Comparison of ENCODE assay signal across 1 cellular context in genomic region chr2:222941510-222942032, GRCh38.
TF ChIP-seq lines count a peak whose summit lies in the region.

No MANE protein-coding gene starts in this region.

TF ChIP-seq in GM23338, 12 proteins besides CTCF, POLR2A, EP300 and RAD21:
- TF ChIP-seq ZNF114 (CRISPR knock-in tag; IDR thresholded peaks at IDR 0.05), result no peak
- TF ChIP-seq, protein P1, sequence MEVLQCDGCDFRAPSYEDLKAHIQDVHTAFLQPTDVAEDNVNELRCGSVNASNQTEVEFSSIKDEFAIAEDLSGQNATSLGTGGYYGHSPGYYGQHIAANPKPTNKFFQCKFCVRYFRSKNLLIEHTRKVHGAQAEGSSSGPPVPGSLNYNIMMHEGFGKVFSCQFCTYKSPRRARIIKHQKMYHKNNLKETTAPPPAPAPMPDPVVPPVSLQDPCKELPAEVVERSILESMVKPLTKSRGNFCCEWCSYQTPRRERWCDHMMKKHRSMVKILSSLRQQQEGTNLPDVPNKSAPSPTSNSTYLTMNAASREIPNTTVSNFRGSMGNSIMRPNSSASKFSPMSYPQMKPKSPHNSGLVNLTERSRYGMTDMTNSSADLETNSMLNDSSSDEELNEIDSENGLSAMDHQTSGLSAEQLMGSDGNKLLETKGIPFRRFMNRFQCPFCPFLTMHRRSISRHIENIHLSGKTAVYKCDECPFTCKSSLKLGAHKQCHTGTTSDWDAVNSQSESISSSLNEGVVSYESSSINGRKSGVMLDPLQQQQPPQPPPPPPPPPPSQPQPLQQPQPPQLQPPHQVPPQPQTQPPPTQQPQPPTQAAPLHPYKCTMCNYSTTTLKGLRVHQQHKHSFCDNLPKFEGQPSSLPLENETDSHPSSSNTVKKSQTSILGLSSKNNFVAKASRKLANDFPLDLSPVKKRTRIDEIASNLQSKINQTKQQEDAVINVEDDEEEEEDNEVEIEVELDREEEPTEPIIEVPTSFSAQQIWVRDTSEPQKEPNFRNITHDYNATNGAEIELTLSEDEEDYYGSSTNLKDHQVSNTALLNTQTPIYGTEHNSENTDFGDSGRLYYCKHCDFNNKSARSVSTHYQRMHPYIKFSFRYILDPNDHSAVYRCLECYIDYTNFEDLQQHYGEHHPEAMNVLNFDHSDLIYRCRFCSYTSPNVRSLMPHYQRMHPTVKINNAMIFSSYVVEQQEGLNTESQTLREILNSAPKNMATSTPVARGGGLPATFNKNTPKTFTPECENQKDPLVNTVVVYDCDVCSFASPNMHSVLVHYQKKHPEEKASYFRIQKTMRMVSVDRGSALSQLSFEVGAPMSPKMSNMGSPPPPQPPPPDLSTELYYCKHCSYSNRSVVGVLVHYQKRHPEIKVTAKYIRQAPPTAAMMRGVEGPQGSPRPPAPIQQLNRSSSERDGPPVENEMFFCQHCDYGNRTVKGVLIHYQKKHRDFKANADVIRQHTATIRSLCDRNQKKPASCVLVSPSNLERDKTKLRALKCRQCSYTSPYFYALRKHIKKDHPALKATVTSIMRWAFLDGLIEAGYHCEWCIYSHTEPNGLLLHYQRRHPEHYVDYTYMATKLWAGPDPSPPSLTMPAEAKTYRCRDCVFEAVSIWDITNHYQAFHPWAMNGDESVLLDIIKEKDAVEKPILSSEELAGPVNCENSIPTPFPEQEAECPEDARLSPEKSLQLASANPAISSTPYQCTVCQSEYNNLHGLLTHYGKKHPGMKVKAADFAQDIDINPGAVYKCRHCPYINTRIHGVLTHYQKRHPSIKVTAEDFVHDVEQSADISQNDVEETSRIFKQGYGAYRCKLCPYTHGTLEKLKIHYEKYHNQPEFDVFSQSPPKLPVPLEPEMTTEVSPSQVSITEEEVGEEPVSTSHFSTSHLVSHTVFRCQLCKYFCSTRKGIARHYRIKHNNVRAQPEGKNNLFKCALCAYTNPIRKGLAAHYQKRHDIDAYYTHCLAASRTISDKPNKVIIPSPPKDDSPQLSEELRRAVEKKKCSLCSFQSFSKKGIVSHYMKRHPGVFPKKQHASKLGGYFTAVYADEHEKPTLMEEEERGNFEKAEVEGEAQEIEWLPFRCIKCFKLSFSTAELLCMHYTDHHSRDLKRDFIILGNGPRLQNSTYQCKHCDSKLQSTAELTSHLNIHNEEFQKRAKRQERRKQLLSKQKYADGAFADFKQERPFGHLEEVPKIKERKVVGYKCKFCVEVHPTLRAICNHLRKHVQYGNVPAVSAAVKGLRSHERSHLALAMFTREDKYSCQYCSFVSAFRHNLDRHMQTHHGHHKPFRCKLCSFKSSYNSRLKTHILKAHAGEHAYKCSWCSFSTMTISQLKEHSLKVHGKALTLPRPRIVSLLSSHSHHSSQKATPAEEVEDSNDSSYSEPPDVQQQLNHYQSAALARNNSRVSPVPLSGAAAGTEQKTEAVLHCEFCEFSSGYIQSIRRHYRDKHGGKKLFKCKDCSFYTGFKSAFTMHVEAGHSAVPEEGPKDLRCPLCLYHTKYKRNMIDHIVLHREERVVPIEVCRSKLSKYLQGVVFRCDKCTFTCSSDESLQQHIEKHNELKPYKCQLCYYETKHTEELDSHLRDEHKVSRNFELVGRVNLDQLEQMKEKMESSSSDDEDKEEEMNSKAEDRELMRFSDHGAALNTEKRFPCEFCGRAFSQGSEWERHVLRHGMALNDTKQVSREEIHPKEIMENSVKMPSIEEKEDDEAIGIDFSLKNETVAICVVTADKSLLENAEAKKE (CRISPR knock-in tag; IDR thresholded peaks at IDR 0.05), result no peak
- TF ChIP-seq ZNF331 (CRISPR knock-in tag; IDR thresholded peaks at IDR 0.05; ENCODE audit: low read depth), result no peak
- TF ChIP-seq EZH2 (IDR thresholded peaks at IDR 0.05; ENCODE audit: low read depth, unreplicated experiment), result no peak
- no peak for TF ChIP-seq STAT1 (IDR thresholded peaks at IDR 0.05; ENCODE audit: unreplicated experiment)
- TF ChIP-seq NANOG (IDR thresholded peaks at IDR 0.05; ENCODE audit: borderline replicate concordance), result no peak
- no peak for TF ChIP-seq CREB1 (CRISPR knock-in tag; IDR thresholded peaks at IDR 0.05; ENCODE audit: low read depth)
- TF ChIP-seq ETS1 (IDR thresholded peaks at IDR 0.05), result no peak
- no peak for TF ChIP-seq EZH2phosphoT487 (IDR thresholded peaks at IDR 0.05; ENCODE audit: unreplicated experiment)
- TF ChIP-seq, protein P2, sequence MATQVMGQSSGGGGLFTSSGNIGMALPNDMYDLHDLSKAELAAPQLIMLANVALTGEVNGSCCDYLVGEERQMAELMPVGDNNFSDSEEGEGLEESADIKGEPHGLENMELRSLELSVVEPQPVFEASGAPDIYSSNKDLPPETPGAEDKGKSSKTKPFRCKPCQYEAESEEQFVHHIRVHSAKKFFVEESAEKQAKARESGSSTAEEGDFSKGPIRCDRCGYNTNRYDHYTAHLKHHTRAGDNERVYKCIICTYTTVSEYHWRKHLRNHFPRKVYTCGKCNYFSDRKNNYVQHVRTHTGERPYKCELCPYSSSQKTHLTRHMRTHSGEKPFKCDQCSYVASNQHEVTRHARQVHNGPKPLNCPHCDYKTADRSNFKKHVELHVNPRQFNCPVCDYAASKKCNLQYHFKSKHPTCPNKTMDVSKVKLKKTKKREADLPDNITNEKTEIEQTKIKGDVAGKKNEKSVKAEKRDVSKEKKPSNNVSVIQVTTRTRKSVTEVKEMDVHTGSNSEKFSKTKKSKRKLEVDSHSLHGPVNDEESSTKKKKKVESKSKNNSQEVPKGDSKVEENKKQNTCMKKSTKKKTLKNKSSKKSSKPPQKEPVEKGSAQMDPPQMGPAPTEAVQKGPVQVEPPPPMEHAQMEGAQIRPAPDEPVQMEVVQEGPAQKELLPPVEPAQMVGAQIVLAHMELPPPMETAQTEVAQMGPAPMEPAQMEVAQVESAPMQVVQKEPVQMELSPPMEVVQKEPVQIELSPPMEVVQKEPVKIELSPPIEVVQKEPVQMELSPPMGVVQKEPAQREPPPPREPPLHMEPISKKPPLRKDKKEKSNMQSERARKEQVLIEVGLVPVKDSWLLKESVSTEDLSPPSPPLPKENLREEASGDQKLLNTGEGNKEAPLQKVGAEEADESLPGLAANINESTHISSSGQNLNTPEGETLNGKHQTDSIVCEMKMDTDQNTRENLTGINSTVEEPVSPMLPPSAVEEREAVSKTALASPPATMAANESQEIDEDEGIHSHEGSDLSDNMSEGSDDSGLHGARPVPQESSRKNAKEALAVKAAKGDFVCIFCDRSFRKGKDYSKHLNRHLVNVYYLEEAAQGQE (IDR thresholded peaks at IDR 0.05; ENCODE audit: unreplicated experiment), result no peak
- TF ChIP-seq JUNB (IDR thresholded peaks at IDR 0.05; ENCODE audit: unreplicated experiment), result no peak
- TF ChIP-seq POLR2AphosphoS5 (IDR thresholded peaks at IDR 0.05; ENCODE audit: low read depth), result no peak
TF ChIP-seq in GM23338: peak in this region for 0.
